In the genomic region with DNA sequence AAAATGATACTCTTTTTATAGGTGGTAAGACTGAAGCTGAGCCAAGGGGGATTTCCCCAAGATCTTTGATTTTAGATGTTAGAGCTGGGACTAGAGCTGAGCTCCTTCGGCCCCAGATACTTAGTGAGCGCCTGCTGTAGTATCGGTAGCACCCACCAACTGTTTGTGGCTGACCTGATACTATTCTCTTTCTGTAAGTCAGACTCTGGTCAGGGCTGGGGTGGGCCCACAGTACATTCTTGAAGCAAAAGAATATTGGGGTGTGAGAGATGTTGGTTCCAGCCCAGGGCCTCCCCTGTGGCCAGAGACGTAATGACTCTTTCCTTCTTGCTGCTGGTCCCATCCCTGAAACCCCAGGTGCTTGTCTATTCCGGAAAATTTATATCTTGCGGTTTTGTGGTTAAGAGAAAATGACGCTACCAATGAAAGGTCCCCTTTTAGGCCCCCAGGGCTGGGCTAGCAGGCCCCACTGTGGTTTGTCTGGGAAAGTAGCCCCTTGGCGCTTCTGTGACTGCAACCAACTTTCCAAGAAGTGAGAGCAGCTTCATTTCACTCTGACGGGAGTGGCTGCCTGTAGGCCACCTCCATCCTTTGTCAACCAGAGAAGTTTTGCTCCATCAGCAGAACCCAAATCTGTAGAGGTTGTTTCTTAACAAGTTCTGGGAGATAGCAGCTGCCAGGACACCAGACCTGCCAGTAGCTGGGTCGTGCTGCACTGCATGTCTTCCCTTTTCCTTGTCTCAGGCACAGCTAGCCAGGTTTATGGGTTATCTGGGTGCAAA, we compare ENCODE assay signal across 8 cellular contexts.
DNase-seq lines count a peak whose midpoint lies in the region; ATAC-seq and TF ChIP-seq lines count a peak whose summit lies in the region.

No MANE protein-coding gene starts in this region.

- ATAC-seq in GM18520 (IDR thresholded peaks at IDR 0.05; ENCODE audit: unreplicated experiment) (peak; percentile 82), HG02763 (IDR thresholded peaks at IDR 0.05; ENCODE audit: unreplicated experiment) (peak; percentile 79), SK-N-SH treated with all-trans-retinoic acid at 6 μM for 48 hours (no peak)
- peak; percentile 84 for ATAC-seq in activated naive CD8-positive, alpha-beta T cell treated with anti-CD3 and anti-CD28 coated beads, Interleukin-2, amount 10 ng/mL, durations not matched to agents 7 days and 5 days (ENCODE audit: low read depth)

- peaks cover 68% of the 10 kb centered on the region for H3K4me1 Mint-ChIP-seq in activated naive CD8-positive, alpha-beta T cell treated with anti-CD3 and anti-CD28 coated beads, Interleukin-2, amount 10 ng/mL, durations not matched to agents 7 days and 5 days

- POLR2A ChIA-PET in activated naive CD8-positive, alpha-beta T cell treated with anti-CD3 and anti-CD28 coated beads, Interleukin-2, amount 10 ng/mL, durations not matched to agents 7 days and 5 days (lab: Charles Lee), result interaction anchor here (0.9 to 3.6 kb wide), 14 partner anchors 9 to 249 kb away, joined by 3 to 23 read pairs (median 4); no protein-coding TSS in a partner anchor

- H3K36me3 Mint-ChIP-seq in activated naive CD8-positive, alpha-beta T cell treated with anti-CD3 and anti-CD28 coated beads, Interleukin-2, amount 10 ng/mL, durations not matched to agents 7 days and 5 days, result peaks cover 2% of the 10 kb centered on the region

- H3K27ac Mint-ChIP-seq in activated naive CD8-positive, alpha-beta T cell treated with anti-CD3 and anti-CD28 coated beads, Interleukin-2, amount 10 ng/mL, durations not matched to agents 7 days and 5 days, result peak overlapping the region; percentile 91

- H3K4me3 Mint-ChIP-seq in activated naive CD8-positive, alpha-beta T cell treated with anti-CD3 and anti-CD28 coated beads, Interleukin-2, amount 10 ng/mL, durations not matched to agents 7 days and 5 days, result peak overlapping the region; percentile 77

- DNase-seq in NOMO-1 treated with DMSO at 0.1 percent for 48 hours (lab: John Stamatoyannopoulos, UW; ENCODE audit: unreplicated experiment) (peak; percentile 85), NCI-H146 (lab: John Stamatoyannopoulos, UW) (no peak), head of caudate nucleus (no peak)
- DNase-seq in activated naive CD8-positive, alpha-beta T cell treated with anti-CD3 and anti-CD28 coated beads, Interleukin-2, amount 10 ng/mL, durations not matched to agents 7 days and 5 days, result peak; percentile 71
- peak; percentile 23 to 26 for DNase-seq in stimulated activated CD8-positive, alpha-beta memory T cell treated with anti-CD3 and anti-CD28 coated beads, Interleukin-7, amount 100 ng/mL, for 4 hours (ENCODE audit: low read depth in 2 of 2)

- intact Hi-C loops in head of caudate nucleus (cut with DNase I), result no loop called here

- H3K27me3 Mint-ChIP-seq in activated naive CD8-positive, alpha-beta T cell treated with anti-CD3 and anti-CD28 coated beads, Interleukin-2, amount 10 ng/mL, durations not matched to agents 7 days and 5 days, result no peaks in the 10 kb centered on the region

- no peaks in the 10 kb centered on the region for H3K9me3 Mint-ChIP-seq in activated naive CD8-positive, alpha-beta T cell treated with anti-CD3 and anti-CD28 coated beads, Interleukin-2, amount 10 ng/mL, durations not matched to agents 7 days and 5 days

TF ChIP-seq in SK-N-SH treated with all-trans-retinoic acid at 6 μM for 48 hours, 23 proteins besides CTCF, POLR2A, EP300 and RAD21:
- TF ChIP-seq TCF4 (CRISPR knock-in tag; IDR thresholded peaks at IDR 0.05; ENCODE audit: borderline replicate concordance), result no peak
- no peak for TF ChIP-seq CREB5 (CRISPR knock-in tag; IDR thresholded peaks at IDR 0.05; ENCODE audit: low read depth)
- TF ChIP-seq TSHZ2 (CRISPR knock-in tag; IDR thresholded peaks at IDR 0.05), result no peak
- no peak for TF ChIP-seq ZNF565 (CRISPR knock-in tag; conservative IDR thresholded peaks at IDR 0.05; ENCODE audit: low read depth)

Comparison
In these comparisons a context has a peak if more than half of its experiments do, and no peak if none do; other contexts are left out.
1. DNase-seq: peak in NOMO-1 treated with DMSO at 0.1 percent for 48 hours (single experiment), activated naive CD8-positive, alpha-beta T cell treated with anti-CD3 and anti-CD28 coated beads, Interleukin-2, amount 10 ng/mL, durations not matched to agents 7 days and 5 days (single experiment) and stimulated activated CD8-positive, alpha-beta memory T cell treated with anti-CD3 and anti-CD28 coated beads, Interleukin-7, amount 100 ng/mL, for 4 hours (2 of 2); none in NCI-H146 (single experiment) and head of caudate nucleus (0 of 42).